ENCODE assay signal across 25 cellular contexts in the genomic region with DNA sequence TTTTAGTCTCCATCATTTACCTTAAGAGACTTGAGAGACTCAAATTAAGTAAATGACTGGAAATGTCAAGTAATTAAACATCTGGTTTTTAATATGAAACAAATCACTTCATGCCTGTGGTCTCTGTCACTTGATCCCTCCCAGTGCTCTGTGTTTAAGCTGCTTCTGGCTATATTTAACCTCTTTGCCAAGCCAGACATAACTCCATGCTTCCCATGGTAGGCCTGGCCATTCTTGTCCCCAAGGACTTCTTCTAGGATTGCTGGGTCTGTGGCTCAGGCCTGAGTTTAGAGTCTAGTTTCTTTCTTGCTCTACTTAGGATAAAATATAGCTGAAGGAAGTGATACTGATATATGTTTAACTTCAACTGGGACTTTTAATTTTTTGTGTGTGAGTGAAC.
DNase-seq lines count a peak whose midpoint lies in the region; ATAC-seq and TF ChIP-seq lines count a peak whose summit lies in the region.
"Had no signal": no experiment of that assay in that cellular context is flagged by ENCODE, and none has a peak within 500 bp of the region (broad histone marks: within the 10 kb centered on the region; RNA-seq: fewer than 3 reads in every experiment).

No MANE protein-coding gene starts in this region.

- H3K4me1 ChIP-seq in BE2C = peaks cover 35% of the 10 kb centered on the region

- peak; percentile 44 for DNase-seq in BE2C
- DNase-seq in LHCN-M2 (ENCODE audit: low read depth) = peak; percentile 22
- DNase-seq in SK-N-MC (ENCODE audit: low read depth, low spot score) = no peak
- peak; percentile 82 for DNase-seq in myocyte (ENCODE audit: low read depth)
- DNase-seq in stimulated activated CD4-positive, alpha-beta T cell treated with anti-CD3 and anti-CD28 coated beads, Interleukin-12 subunit alpha, Interleukin-12 subunit beta, amount 100 ng/mL, for 4 hours = no peak
- no peak for DNase-seq in posterior vena cava (ENCODE audit: low spot score)
- DNase-seq: AML-193; CD8-positive, alpha-beta memory T cell; DMS79; H7; HFFc6; KBM-7; NCI-H1092; NCI-H1436; NCI-H2081; NCI-H510A; NCI-H774; NK-92 treated with Interleukin-12 subunit alpha and Interleukin-12 subunit beta, amount 100 ng/mL, for 24 hours; SIG-M5; T-cell had no signal

- ATAC-seq in HG02884 (IDR thresholded peaks at IDR 0.05; ENCODE audit: unreplicated experiment) = no peak
- ATAC-seq: HepG2, Panc1, T-cell had no signal

- no peak overlapping the region for H3K9ac ChIP-seq in SK-N-MC (ENCODE audit: insufficient read length)

- no peak overlapping the region for H3K4me3 ChIP-seq in BE2C (ENCODE audit: low read depth, low read length)
- no peak overlapping the region; the same call in 1 of the 2 replicates for H3K4me3 ChIP-seq in SK-N-MC

- H3K36me3 ChIP-seq in BE2C (no peaks in the 10 kb centered on the region), SK-N-MC (ENCODE audit: insufficient read depth, low read length) (no peaks in the 10 kb centered on the region)

- H3K9me3 ChIP-seq in BE2C (no peaks in the 10 kb centered on the region), SK-N-MC (ENCODE audit: low read depth, low read length) (no peaks in the 10 kb centered on the region)

- peak overlapping the region; percentile 16; the same call in 1 of the 2 replicates for H3K27ac ChIP-seq in SK-N-MC
- H3K27ac ChIP-seq: C4-2B, HL-60 had no signal

- H3K27me3 ChIP-seq in BE2C = no peaks in the 10 kb centered on the region

- no peak for TF ChIP-seq CTCF in BE2C (IDR thresholded peaks at IDR 0.05; ENCODE audit: low read depth, low read length)

- intact Hi-C loops in posterior vena cava (cut with DNase I) = no loop called here

Comparison
In these comparisons a context has a peak if more than half of its experiments do, and no peak if none do; other contexts are left out.
1. DNase-seq: peak in BE2C (single experiment), LHCN-M2 (single experiment) and myocyte (single experiment); none in SK-N-MC (single experiment), stimulated activated CD4-positive, alpha-beta T cell treated with anti-CD3 and anti-CD28 coated beads, Interleukin-12 subunit alpha, Interleukin-12 subunit beta, amount 100 ng/mL, for 4 hours (single experiment) and posterior vena cava (single experiment).